9 cellular contexts compared by ENCODE assay signal in genomic region chr1:206921772-206922265, GRCh38. TPM values are rescaled to one million over a fixed set of nuclear protein-coding genes. Genes with fewer than 3 reads are reported as not detected.
A peak's percentile ranks its signal among the peaks of the same experiment; 100 is the strongest.
DNase-seq lines count a peak whose midpoint lies in the region; ATAC-seq and TF ChIP-seq lines count a peak whose summit lies in the region.
"Had no signal": no experiment of that assay in that cellular context is flagged by ENCODE, and none has a peak within 500 bp of the region (broad histone marks: within the 10 kb centered on the region; RNA-seq: fewer than 3 reads in every experiment).

TSS of gene FCMR (minus strand) at chr1:206921941. CDS start at chr1:206921854, 87 bp downstream.

- no peak for TF ChIP-seq EP300 in stomach (IDR thresholded peaks at IDR 0.05)

- H3K27ac ChIP-seq in stomach = peak within 1 kb of the TSS; percentile 41 to 71 (median 63)
- H3K27ac ChIP-seq in GM23248 = no peak within 1 kb of the TSS
- H3K27ac ChIP-seq: cardiac muscle cell had no signal

- intact Hi-C loops in stomach (cut with DNase I; ENCODE audit: low total_unique reads) = no loop called here

- no peak for TF ChIP-seq CTCF in stomach (IDR thresholded peaks at IDR 0.05)

- H3K36me3 ChIP-seq in stomach (no peaks in the 10 kb centered on the region), GM23248 (ENCODE audit: low read depth) (no peaks in the 10 kb centered on the region)
- H3K36me3 ChIP-seq: cardiac muscle cell had no signal

- ATAC-seq in activated CD8-positive, alpha-beta memory T cell treated with anti-CD3 and anti-CD28 coated beads, Interleukin-2, amount 10 ng/mL, durations not matched to agents 7 days and 5 days = peak; percentile 34

- no peaks in the 10 kb centered on the region for H3K9me3 Mint-ChIP-seq in activated CD8-positive, alpha-beta memory T cell treated with anti-CD3 and anti-CD28 coated beads, Interleukin-2, amount 10 ng/mL, durations not matched to agents 7 days and 5 days (ENCODE audit: low read depth)

- DNase-seq in activated CD8-positive, alpha-beta memory T cell treated with anti-CD3 and anti-CD28 coated beads, Interleukin-2, amount 10 ng/mL, durations not matched to agents 7 days and 5 days = peak; percentile 76
- no peak for DNase-seq in activated CD8-positive, alpha-beta memory T cell treated with anti-CD3 and anti-CD28 coated beads for 24 hours
- DNase-seq in NOMO-1 treated with DMSO at 0.1 percent for 48 hours (lab: John Stamatoyannopoulos, UW; ENCODE audit: unreplicated experiment) (peak; percentile 90), dermis blood vessel endothelial cell (peak; percentile 24), stomach (no peak), GM23248 (no peak), COLO829 (ENCODE audit: low spot score) (no peak)
- DNase-seq in activated CD8-positive, alpha-beta memory T cell treated with anti-CD3 and anti-CD28 coated beads, Interleukin-2, amount 50 U/mL, for 4 hours = no peak

- no peaks in the 10 kb centered on the region for H4K20me1 ChIP-seq in GM23248 (ENCODE audit: insufficient read depth)

- H3K4me1 ChIP-seq in stomach (peaks cover 5 to 15% (median 10%) of the 10 kb centered on the region in 4 donors), GM23248 (ENCODE audit: insufficient read depth) (no peaks in the 10 kb centered on the region)

- H3K36me3 Mint-ChIP-seq in activated CD8-positive, alpha-beta memory T cell treated with anti-CD3 and anti-CD28 coated beads, Interleukin-2, amount 10 ng/mL, durations not matched to agents 7 days and 5 days = peaks cover 13% of the 10 kb centered on the region

- WGBS in stomach, 5 donors = 17 to 45% (median 33%) methylated on average over 7 of the region's 7 CpGs
- WGBS in GM23248 (ENCODE audit: low coverage in 1 of 2, low lambda C conversion rate in 2 of 2, missing lambda C conversion rate in 2 of 2), 2 experiments = 52 to 53% methylated on average over 7 of the region's 7 CpGs

- H3F3A ChIP-seq in GM23248 (ENCODE audit: insufficient read depth) = no peaks in the 10 kb centered on the region

- in situ Hi-C loops in GM23248 (cut with MboI) = no loop called here

- H3K4me3 Mint-ChIP-seq in activated CD8-positive, alpha-beta memory T cell treated with anti-CD3 and anti-CD28 coated beads, Interleukin-2, amount 10 ng/mL, durations not matched to agents 7 days and 5 days = no peak within 1 kb of the TSS

- H3K4me3 ChIP-seq in stomach (peak within 1 kb of the TSS in 2 of 4 donors; percentile 20), GM23248 (no peak within 1 kb of the TSS)
- H3K4me3 ChIP-seq: cardiac muscle cell had no signal

- no peak within 1 kb of the TSS for H3K4me2 ChIP-seq in GM23248 (ENCODE audit: unreplicated experiment)

- H3K9ac ChIP-seq in GM23248 = no peak within 1 kb of the TSS

- no peaks in the 10 kb centered on the region for H3K27me3 ChIP-seq in stomach
- H3K27me3 ChIP-seq in GM23248 (replicated peaks; ENCODE audit: insufficient read depth) = no peaks in the 10 kb centered on the region

- H3K4me1 Mint-ChIP-seq in activated CD8-positive, alpha-beta memory T cell treated with anti-CD3 and anti-CD28 coated beads, Interleukin-2, amount 10 ng/mL, durations not matched to agents 7 days and 5 days = peaks cover 24% of the 10 kb centered on the region

- H3K27ac Mint-ChIP-seq in activated CD8-positive, alpha-beta memory T cell treated with anti-CD3 and anti-CD28 coated beads, Interleukin-2, amount 10 ng/mL, durations not matched to agents 7 days and 5 days = no peak within 1 kb of the TSS

- H3K9me3 ChIP-seq in stomach = no peaks in the 10 kb centered on the region
- H3K9me3 ChIP-seq in GM23248 (ENCODE audit: low read depth) = no peaks in the 10 kb centered on the region

- no peaks in the 10 kb centered on the region for H3K9me2 ChIP-seq in GM23248 (ENCODE audit: insufficient read depth)

- CTCF ChIA-PET in activated CD8-positive, alpha-beta memory T cell treated with anti-CD3 and anti-CD28 coated beads, Interleukin-2, amount 10 ng/mL, durations not matched to agents 7 days and 5 days (lab: Charles Lee) = interaction anchor here (0.9 to 3.8 kb wide), 16 partner anchors 9 to 287 kb away, joined by 3 to 63 read pairs (median 5); partner anchors contain the start of gene IL20

- no peaks in the 10 kb centered on the region for H3K27me3 Mint-ChIP-seq in activated CD8-positive, alpha-beta memory T cell treated with anti-CD3 and anti-CD28 coated beads, Interleukin-2, amount 10 ng/mL, durations not matched to agents 7 days and 5 days

- no peak for TF ChIP-seq POLR2A in stomach (IDR thresholded peaks at IDR 0.05)

- H3K79me2 ChIP-seq in GM23248 (ENCODE audit: insufficient read depth) = no peaks in the 10 kb centered on the region

- H2AFZ ChIP-seq in GM23248 = no peak within 1 kb of the TSS

RNA-seq across cellular contexts. Expression of gene FCMR, which starts in this region (rescaled TPM):
- total RNA-seq in activated CD8-positive, alpha-beta memory T cell treated with anti-CD3 and anti-CD28 coated beads, Interleukin-2, amount 10 ng/mL, durations not matched to agents 7 days and 5 days = 10 to 100 TPM; 33.0 to 37.2 TPM
- total RNA-seq in dermis blood vessel endothelial cell = 0.17 TPM in 1 of 2 replicates, not detected in the other
- 1 to 10 TPM in 3 of 5 donors, not detected in 2; 4.5 to 6.6 (median 5.2) TPM for total RNA-seq in stomach
- 1 to 10 TPM; 3.3 to 6.7 (median 3.7) TPM for polyA plus RNA-seq in stomach
- total RNA-seq in GM23248 (2014; rRNA removed; shearing (Covaris generic)) = 1.2 TPM in 1 of 2 replicates, not detected in the other
- 0.94 and 2.3 TPM in 2 replicates for polyA plus RNA-seq in GM23248 (2016; fragmentation: Nextera tagmentation; extraction: Ambion mirVana)
- total RNA-seq: cardiac muscle cell had no signal
- polyA plus RNA-seq: cardiac muscle cell had no signal

Comparison
In these comparisons a context has a peak if more than half of its experiments do, and no peak if none do; other contexts are left out.
1. RNA of gene FCMR (total RNA-seq): 33.0 to 37.2 TPM in activated CD8-positive, alpha-beta memory T cell treated with anti-CD3 and anti-CD28 coated beads, Interleukin-2, amount 10 ng/mL, durations not matched to agents 7 days and 5 days; 4.5 to 6.6 TPM in stomach, 1.2 TPM in GM23248 and 0.17 TPM in dermis blood vessel endothelial cell; every median in the first group is over 4 times any median in the second.
2. DNase-seq: peak in activated CD8-positive, alpha-beta memory T cell treated with anti-CD3 and anti-CD28 coated beads, Interleukin-2, amount 10 ng/mL, durations not matched to agents 7 days and 5 days (single experiment) and NOMO-1 treated with DMSO at 0.1 percent for 48 hours (single experiment); none in activated CD8-positive, alpha-beta memory T cell treated with anti-CD3 and anti-CD28 coated beads for 24 hours (single experiment), stomach (single experiment), GM23248 (single experiment), COLO829 (single experiment) and activated CD8-positive, alpha-beta memory T cell treated with anti-CD3 and anti-CD28 coated beads, Interleukin-2, amount 50 U/mL, for 4 hours (single experiment).
3. Peak in DNase-seq in dermis blood vessel endothelial cell; RNA of the gene not detected or under 1 TPM.